ENCODE assay signal across 21 cellular contexts in genomic region chr10:93473804-93474472, GRCh38. TPM values are rescaled to one million over a fixed set of nuclear protein-coding genes. Genes with fewer than 3 reads are reported as not detected.
A peak's percentile ranks its signal among the peaks of the same experiment; 100 is the strongest.
DNase-seq lines count a peak whose midpoint lies in the region; FAIRE-seq and TF ChIP-seq lines count a peak whose summit lies in the region.
"Had no signal": no experiment of that assay in that cellular context is flagged by ENCODE, and none has a peak within 500 bp of the region (broad histone marks: within the 10 kb centered on the region; RNA-seq: fewer than 3 reads in every experiment).

No MANE protein-coding gene starts in this region.

- 79 to 90% (median 82%) methylated on average over 7 of the region's 7 CpGs for WGBS in stomach, 5 donors

- H3K36me3 ChIP-seq in ascending aorta (peaks cover 5 to 17% of the 10 kb centered on the region in 2 donors), keratinocyte (ENCODE audit: control insufficient read depth in 2 of 2, extremely low read depth in 1 of 2, insufficient read depth in 2 of 2, low read length in 2 of 2) (peaks cover 14 to 41% of the 10 kb centered on the region in 2 experiments), stomach (peaks cover 0 to 12% (median 1%) of the 10 kb centered on the region in 4 donors)
- H3K36me3 ChIP-seq: gastrocnemius medialis, thyroid gland had no signal

- H3K9ac ChIP-seq in keratinocyte (ENCODE audit: control insufficient read depth, extremely low read depth, insufficient read depth, low read length): peak overlapping the region; percentile 22
- H3K9ac ChIP-seq: parathyroid adenoma had no signal

- H3K27me3 ChIP-seq in ascending aorta: no peaks in the 10 kb centered on the region
- H3K27me3 ChIP-seq in keratinocyte (ENCODE audit: control insufficient read depth, extremely low read depth, insufficient read depth, low read length): no peaks in the 10 kb centered on the region
- no peaks in the 10 kb centered on the region for H3K27me3 ChIP-seq in stomach
- H3K27me3 ChIP-seq: gastrocnemius medialis, MG63, thyroid gland had no signal

- no peak overlapping the region for H3K4me3 Mint-ChIP-seq in activated T-helper 2 cell treated with anti-CD3 and anti-CD28 coated beads, Interferon-gamma antibody, Interleukin-2, Interleukin-4, amounts not matched to agents 10 μg/mL and 5 μg/mL and 100 μg/mL, durations not matched to agents 14 hours and 24 hours and 36 hours (ENCODE audit: low read depth)
- H3K4me3 Mint-ChIP-seq: activated CD8-positive, alpha-beta memory T cell treated with anti-CD3 and anti-CD28 coated beads, Interleukin-2, amount 10 ng/mL, durations not matched to agents 7 days and 5 days; CD8-positive, alpha-beta T cell had no signal

- no peak for FAIRE-seq in keratinocyte (lab: Jason Lieb, UNC)

- H3K4me3 ChIP-seq in ascending aorta: no peak overlapping the region
- H3K4me3 ChIP-seq in keratinocyte (ENCODE audit: control insufficient read depth in 2 of 3, extremely low read depth in 1 of 3, insufficient read depth in 2 of 3, low read depth in 1 of 3, low read length in 3 of 3): no peak overlapping the region
- no peak overlapping the region for H3K4me3 ChIP-seq in stomach
- H3K4me3 ChIP-seq: gastrocnemius medialis, MG63, skin epidermis, thyroid gland had no signal

- peak; percentile 23 for DNase-seq in ELR (ENCODE audit: low read depth)
- DNase-seq in ascending aorta (ENCODE audit: low spot score in 2 of 2): no peak
- DNase-seq in keratinocyte (ENCODE audit: low read depth, low spot score): no peak
- DNase-seq in stomach: no peak
- no peak for DNase-seq in RKO (ENCODE audit: low spot score)
- no peak for DNase-seq in activated T-helper 2 cell treated with anti-CD3 and anti-CD28 coated beads, Interferon-gamma antibody, Interleukin-2, Interleukin-4, amounts not matched to agents 10 μg/mL and 5 μg/mL and 100 μg/mL, durations not matched to agents 14 hours and 24 hours and 36 hours (ENCODE audit: low spot score)
- DNase-seq in DMS79 (lab: John Stamatoyannopoulos, UW): no peak
- DNase-seq in NK-92 (lab: John Stamatoyannopoulos, UW; ENCODE audit: unreplicated experiment): no peak
- DNase-seq: activated CD4-positive, alpha-beta T cell treated with anti-CD3 and anti-CD28 coated beads for 1 hour; activated CD8-positive, alpha-beta memory T cell treated with anti-CD3 and anti-CD28 coated beads, Interleukin-2, amount 10 ng/mL, durations not matched to agents 7 days and 5 days; activated effector memory CD4-positive, alpha-beta T cell treated with anti-CD3 and anti-CD28 coated beads, Interleukin-2, amount 50 U/mL, for 16 hours; anterior cingulate cortex; CD8-positive, alpha-beta T cell; gastrocnemius medialis; MG63; NCI-H1694 treated with DMSO at 0.1 percent for 48 hours; NCI-H446 treated with DMSO at 0.1 percent for 48 hours; T-helper 9 cell; thyroid gland had no signal

- no peak for TF ChIP-seq EP300 in stomach (IDR thresholded peaks at IDR 0.05)

- dilution Hi-C loops in keratinocyte (cut with MboI; ENCODE audit: extremely low pct_ligation_motif_present, low sequenced_read_pairs): no loop called here

- H3K4me1 ChIP-seq in ascending aorta: peaks cover 12 to 64% of the 10 kb centered on the region in 2 donors
- peaks cover 91% of the 10 kb centered on the region for H3K4me1 ChIP-seq in keratinocyte (ENCODE audit: control insufficient read depth, extremely low read depth, insufficient read depth, low read length)
- peaks cover 7 to 75% (median 48%) of the 10 kb centered on the region in 4 donors for H3K4me1 ChIP-seq in stomach
- H3K4me1 ChIP-seq: gastrocnemius medialis had no signal

- peaks cover 3% of the 10 kb centered on the region for H3K4me1 Mint-ChIP-seq in activated T-helper 2 cell treated with anti-CD3 and anti-CD28 coated beads, Interferon-gamma antibody, Interleukin-2, Interleukin-4, amounts not matched to agents 10 μg/mL and 5 μg/mL and 100 μg/mL, durations not matched to agents 14 hours and 24 hours and 36 hours (ENCODE audit: low read depth)
- H3K4me1 Mint-ChIP-seq: activated CD8-positive, alpha-beta memory T cell treated with anti-CD3 and anti-CD28 coated beads, Interleukin-2, amount 10 ng/mL, durations not matched to agents 7 days and 5 days had no signal

- H3K27me3 Mint-ChIP-seq in activated T-helper 2 cell treated with anti-CD3 and anti-CD28 coated beads, Interferon-gamma antibody, Interleukin-2, Interleukin-4, amounts not matched to agents 10 μg/mL and 5 μg/mL and 100 μg/mL, durations not matched to agents 14 hours and 24 hours and 36 hours (ENCODE audit: low read depth): no peaks in the 10 kb centered on the region
- H3K27me3 Mint-ChIP-seq: activated CD8-positive, alpha-beta memory T cell treated with anti-CD3 and anti-CD28 coated beads, Interleukin-2, amount 10 ng/mL, durations not matched to agents 7 days and 5 days had no signal

- no peaks in the 10 kb centered on the region for H4K20me1 ChIP-seq in keratinocyte (ENCODE audit: control insufficient read depth, extremely low read depth, insufficient read depth, low read length)

- H3K9me3 ChIP-seq in ascending aorta (no peaks in the 10 kb centered on the region), keratinocyte (ENCODE audit: control insufficient read depth, low read depth, low read length) (no peaks in the 10 kb centered on the region), stomach (no peaks in the 10 kb centered on the region)
- H3K9me3 ChIP-seq: gastrocnemius medialis, thyroid gland had no signal

- H3K27ac ChIP-seq in ascending aorta (peak overlapping the region; percentile 15 to 38), keratinocyte (ENCODE audit: control insufficient read depth, insufficient read depth, low read length) (peak overlapping the region; percentile 96), stomach (peak overlapping the region in 4 of 5 donors; percentile 1 to 83 (median 64))
- H3K27ac ChIP-seq: parathyroid adenoma had no signal

- no peak for TF ChIP-seq POLR2A in stomach (IDR thresholded peaks at IDR 0.05)

- H2AFZ ChIP-seq in keratinocyte (ENCODE audit: control insufficient read depth, low read length): no peak overlapping the region
- H2AFZ ChIP-seq: parathyroid adenoma had no signal

- no peak overlapping the region for H3K27ac Mint-ChIP-seq in activated T-helper 2 cell treated with anti-CD3 and anti-CD28 coated beads, Interferon-gamma antibody, Interleukin-2, Interleukin-4, amounts not matched to agents 10 μg/mL and 5 μg/mL and 100 μg/mL, durations not matched to agents 14 hours and 24 hours and 36 hours
- H3K27ac Mint-ChIP-seq: activated CD8-positive, alpha-beta memory T cell treated with anti-CD3 and anti-CD28 coated beads, Interleukin-2, amount 10 ng/mL, durations not matched to agents 7 days and 5 days; CD8-positive, alpha-beta T cell had no signal

- peaks cover 9% of the 10 kb centered on the region for H3K9me1 ChIP-seq in keratinocyte (ENCODE audit: control insufficient read depth, extremely low read depth, insufficient read depth, low read length)

- peak overlapping the region; percentile 27 for H3K4me2 ChIP-seq in keratinocyte (ENCODE audit: control insufficient read depth, extremely low read depth, insufficient read depth, low read depth, low read length)

- peaks cover 3% of the 10 kb centered on the region for H3K9me3 Mint-ChIP-seq in activated T-helper 2 cell treated with anti-CD3 and anti-CD28 coated beads, Interferon-gamma antibody, Interleukin-2, Interleukin-4, amounts not matched to agents 10 μg/mL and 5 μg/mL and 100 μg/mL, durations not matched to agents 14 hours and 24 hours and 36 hours
- H3K9me3 Mint-ChIP-seq: CD8-positive, alpha-beta T cell had no signal

- peaks cover 75% of the 10 kb centered on the region for H3K79me2 ChIP-seq in keratinocyte (ENCODE audit: control insufficient read depth, insufficient read depth, low read length)

- intact Hi-C loops in ascending aorta (cut with DNase I) (no loop called here), stomach (cut with DNase I; ENCODE audit: low total_unique reads) (no loop called here)
- intact Hi-C loops in activated T-helper 2 cell treated with anti-CD3 and anti-CD28 coated beads, Interferon-gamma antibody, Interleukin-2, Interleukin-4, amounts not matched to agents 10 μg/mL and 5 μg/mL and 100 μg/mL, durations not matched to agents 14 hours and 24 hours and 36 hours (cut with micrococcal nuclease): no loop called here

- no peak for TF ChIP-seq CTCF in ascending aorta (IDR thresholded peaks at IDR 0.05)
- no peak for TF ChIP-seq CTCF in keratinocyte (optimal IDR thresholded peaks at IDR 0.05 in 1 of 3, IDR thresholded peaks at IDR 0.05 in 1 of 3, conservative IDR thresholded peaks at IDR 0.05 in 1 of 3; ENCODE audit: extremely low read depth in 1 of 3, insufficient read depth in 2 of 3, low read length in 3 of 3)
- TF ChIP-seq CTCF in stomach (IDR thresholded peaks at IDR 0.05): no peak

- H3K36me3 Mint-ChIP-seq in activated T-helper 2 cell treated with anti-CD3 and anti-CD28 coated beads, Interferon-gamma antibody, Interleukin-2, Interleukin-4, amounts not matched to agents 10 μg/mL and 5 μg/mL and 100 μg/mL, durations not matched to agents 14 hours and 24 hours and 36 hours (ENCODE audit: low read depth): peaks cover 13% of the 10 kb centered on the region
- H3K36me3 Mint-ChIP-seq: activated CD8-positive, alpha-beta memory T cell treated with anti-CD3 and anti-CD28 coated beads, Interleukin-2, amount 10 ng/mL, durations not matched to agents 7 days and 5 days; CD8-positive, alpha-beta T cell had no signal

RNA-seq across cellular contexts. Expression of gene MYOF, which starts 8.2 kb away (rescaled TPM):
- total RNA-seq in ascending aorta (68.2 TPM), stomach (100 to 1,000 TPM in 1 of 5 donors, 10 to 100 TPM in 4; 29.5 to 111 (median 72.7) TPM)
- polyA plus RNA-seq in keratinocyte (174 to 276 TPM (median 232 TPM) in 3 replicates), stomach (10 to 100 TPM in 2 of 3 donors, 1 to 10 TPM in 1; 5.0 to 24.2 (median 13.7) TPM)
- polyA plus RNA-seq in keratinocyte (2011; ENCODE audit: low read depth): 146 TPM
- 192 and 235 TPM in 2 replicates for polyA plus RNA-seq in keratinocyte (2011; cell fraction: cytosol; rRNA removed)
- 583 and 631 TPM in 2 replicates for polyA plus RNA-seq in keratinocyte (2011; cell fraction: nucleus; rRNA removed)
- polyA plus RNA-seq in keratinocyte (2012; ENCODE audit: low replicate concordance): 83.5 and 285 TPM in 2 replicates
- polyA minus RNA-seq in keratinocyte: 141 to 248 TPM (median 172 TPM) in 3 replicates
- polyA minus RNA-seq in keratinocyte (2011; cell fraction: cytosol; rRNA and poly(A)+ RNA removed): 189 TPM
- polyA minus RNA-seq in keratinocyte (2011; cell fraction: nucleus; rRNA and poly(A)+ RNA removed): 354 and 681 TPM in 2 replicates
- total RNA-seq in activated T-helper 2 cell treated with anti-CD3 and anti-CD28 coated beads, Interferon-gamma antibody, Interleukin-2, Interleukin-4, amounts not matched to agents 10 μg/mL and 5 μg/mL and 100 μg/mL, durations not matched to agents 14 hours and 24 hours and 36 hours: 32.5 and 33.2 TPM in 2 replicates
- total RNA-seq: CD8-positive, alpha-beta T cell had no signal

RNA-seq across cellular contexts. Expression of gene CEP55, which starts 22.5 kb away (rescaled TPM):
- total RNA-seq in ascending aorta (not detected), stomach (1 to 10 TPM in 2 of 5 donors, under 1 TPM in 2, not detected in 1; 0.58 to 6.6 (median 1.1) TPM)
- polyA plus RNA-seq in keratinocyte (3.2 to 25.4 TPM (median 17.7 TPM) in 3 replicates), stomach (1 to 10 TPM; 3.1 to 7.2 (median 5.2) TPM)
- 0.46 TPM for polyA plus RNA-seq in keratinocyte (2011; ENCODE audit: low read depth)
- polyA plus RNA-seq in keratinocyte (2011; cell fraction: cytosol; rRNA removed): 4.9 and 10.4 TPM in 2 replicates
- polyA plus RNA-seq in keratinocyte (2011; cell fraction: nucleus; rRNA removed): 2.4 and 3.3 TPM in 2 replicates
- 0.21 and 17.6 TPM in 2 replicates for polyA plus RNA-seq in keratinocyte (2012; ENCODE audit: low replicate concordance)
- polyA minus RNA-seq in keratinocyte: 1.4 to 9.8 TPM (median 1.9 TPM) in 3 replicates
- polyA minus RNA-seq in keratinocyte (2011; cell fraction: cytosol; rRNA and poly(A)+ RNA removed): 2.1 TPM
- 0.95 and 2.1 TPM in 2 replicates for polyA minus RNA-seq in keratinocyte (2011; cell fraction: nucleus; rRNA and poly(A)+ RNA removed)
- 72.6 and 76.1 TPM in 2 replicates for total RNA-seq in activated T-helper 2 cell treated with anti-CD3 and anti-CD28 coated beads, Interferon-gamma antibody, Interleukin-2, Interleukin-4, amounts not matched to agents 10 μg/mL and 5 μg/mL and 100 μg/mL, durations not matched to agents 14 hours and 24 hours and 36 hours

Comparison
In these comparisons a context has a peak if more than half of its experiments do, and no peak if none do; other contexts are left out.
1. H3K27ac ChIP-seq: peak in every context shown above with its lines; median percentile 96 in keratinocyte; 64 in stomach; 26 in ascending aorta.